8 cellular contexts compared by ENCODE assay signal in the genomic region with DNA sequence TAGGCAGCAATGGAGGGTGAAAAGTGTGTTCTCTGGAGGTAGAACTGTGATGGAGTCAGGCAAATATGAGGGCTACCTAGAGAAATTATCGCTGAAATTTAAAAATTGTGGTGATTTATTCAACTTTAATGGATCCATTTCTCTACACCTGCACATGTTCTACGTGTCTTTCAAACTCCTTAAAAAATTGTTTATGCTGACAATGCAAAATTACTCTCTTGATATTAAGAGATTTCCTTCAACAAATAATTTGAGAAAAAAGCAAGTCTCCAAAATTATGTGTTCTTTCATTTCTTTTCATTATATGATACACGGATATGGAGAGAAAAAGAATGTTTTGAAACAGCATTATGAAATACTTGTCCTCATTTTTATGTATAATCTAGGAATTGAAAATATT.
"Had no signal": no experiment of that assay in that cellular context is flagged by ENCODE, and none has a peak within 500 bp of the region (broad histone marks: within the 10 kb centered on the region; RNA-seq: fewer than 3 reads in every experiment).

No MANE protein-coding gene starts in this region.

- H3K27ac ChIP-seq: GM23248, KMS-11 had no signal

- H3K9ac ChIP-seq: GM23248, KMS-11 had no signal

- FAIRE-seq: H54, HTR-8/SVneo had no signal

- H3K4me2 ChIP-seq: KMS-11 had no signal

- H2AFZ ChIP-seq: GM23248 had no signal

- H3K4me3 ChIP-seq: GM23248 had no signal

- DNase-seq: GM23248, GOT3, H9, HCEC 1CT, KBM-7 had no signal
